In genomic region chr2:62352031-62352430, GRCh38 we compare ENCODE assay signal across 3 cellular contexts.
TF ChIP-seq lines count a peak whose summit lies in the region.

No MANE protein-coding gene starts in this region.

TF ChIP-seq in SK-N-SH, 30 proteins besides CTCF, POLR2A, EP300 and RAD21:
- TF ChIP-seq MEF2A (IDR thresholded peaks at IDR 0.05; ENCODE audit: borderline replicate concordance, low read depth) (no peak), FOXJ3 (CRISPR knock-in tag; IDR thresholded peaks at IDR 0.05) (no peak), IRF3 (IDR thresholded peaks at IDR 0.05; ENCODE audit: low read depth, low read length) (no peak), TEAD4 (IDR thresholded peaks at IDR 0.05; ENCODE audit: borderline replicate concordance, insufficient read depth) (no peak)

TF ChIP-seq in SK-N-SH treated with all-trans-retinoic acid at 6 μM for 48 hours, 23 proteins besides CTCF, POLR2A, EP300 and RAD21:
- TF ChIP-seq CREB5 (CRISPR knock-in tag; IDR thresholded peaks at IDR 0.05; ENCODE audit: low read depth) (no peak), ESRRG (CRISPR knock-in tag; IDR thresholded peaks at IDR 0.05) (no peak), CSRNP3 (CRISPR knock-in tag; IDR thresholded peaks at IDR 0.05) (no peak), ZC3H10 (CRISPR knock-in tag; IDR thresholded peaks at IDR 0.05) (no peak), TCF4 (CRISPR knock-in tag; IDR thresholded peaks at IDR 0.05; ENCODE audit: borderline replicate concordance) (no peak), RARB (CRISPR knock-in tag; IDR thresholded peaks at IDR 0.05) (no peak), SNAI2 (CRISPR knock-in tag; IDR thresholded peaks at IDR 0.05) (no peak), OSR1 (CRISPR knock-in tag; IDR thresholded peaks at IDR 0.05) (no peak), TSHZ2 (CRISPR knock-in tag; IDR thresholded peaks at IDR 0.05) (no peak)
TF ChIP-seq in SK-N-SH treated with all-trans-retinoic acid at 6 μM for 48 hours: peak in this region for 0.

TF ChIP-seq in H1, 55 proteins besides CTCF, POLR2A, EP300 and RAD21 (continued from another document):
- TF ChIP-seq SAP30 (IDR thresholded peaks at IDR 0.05; ENCODE audit: insufficient read depth, insufficient replicate concordance, low read length) (no peak), POU5F1 (IDR thresholded peaks at IDR 0.05; ENCODE audit: low read depth, low read length) (no peak), JUND (IDR thresholded peaks at IDR 0.05; ENCODE audit: low read length) (no peak), ATF3 (IDR thresholded peaks at IDR 0.05; ENCODE audit: insufficient read depth, low read depth, low read length) (no peak)
TF ChIP-seq in H1: peak in this region for 0.
